In the genomic region with DNA sequence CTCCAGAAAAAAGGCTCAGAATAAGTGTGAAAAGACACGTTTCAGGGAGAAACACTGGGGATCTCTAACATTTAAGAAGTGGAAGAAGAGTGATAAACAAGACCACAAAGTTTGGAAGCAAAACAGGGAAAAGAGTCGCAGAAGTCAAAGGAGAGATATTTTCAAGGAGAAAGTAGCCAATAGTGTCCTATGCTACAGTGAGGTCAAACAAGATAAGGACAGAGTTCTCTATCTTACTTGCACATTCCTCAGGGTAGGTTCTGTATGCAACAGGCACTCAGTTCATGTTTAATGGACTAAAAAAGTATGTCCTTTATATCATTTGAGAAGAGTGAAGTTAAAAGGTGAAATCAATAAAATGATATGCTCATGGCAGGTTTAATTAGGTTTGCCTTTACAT, we compare ENCODE assay signal across 30 cellular contexts.
"Had no signal": no experiment of that assay in that cellular context is flagged by ENCODE, and none has a peak within 500 bp of the region (broad histone marks: within the 10 kb centered on the region; RNA-seq: fewer than 3 reads in every experiment).

No MANE protein-coding gene starts in this region.

- H3K27ac Mint-ChIP-seq: mesothelial cell of epicardium; naive B cell; natural killer cell; nephron progenitor cell; neural progenitor cell; stimulated activated memory B cell treated with anti-CD40 and anti-IgM and Interleukin-4, amounts not matched to agents 10 μg/mL and 1 μg/mL and 100 μg/mL, for 72 hours; stimulated activated naive CD8-positive, alpha-beta T cell treated with anti-CD3 and anti-CD28 coated beads, Interleukin-15, amount 100 ng/mL, for 72 hours; type B pancreatic cell had no signal

- H3K4me1 ChIP-seq: left ventricle myocardium inferior, prostate gland, sigmoid colon, spleen, tibial nerve, uterus had no signal

- H3K27ac ChIP-seq: hepatocyte, left ventricle myocardium inferior, neural progenitor cell, neutrophil, pancreas, prostate gland, sigmoid colon, spleen, tibial nerve, uterus had no signal

- H3K9me3 Mint-ChIP-seq: natural killer cell; neural progenitor cell; stimulated activated memory B cell treated with anti-CD40 and anti-IgM and Interleukin-4, amounts not matched to agents 10 μg/mL and 1 μg/mL and 100 μg/mL, for 72 hours; type B pancreatic cell had no signal

- H3K9me3 ChIP-seq: left ventricle myocardium inferior, neutrophil, pancreas, prostate gland, sigmoid colon, spleen, tibial nerve, uterus had no signal

- H3K36me3 Mint-ChIP-seq: mesothelial cell of epicardium; natural killer cell; neural progenitor cell; stimulated activated memory B cell treated with anti-CD40 and anti-IgM and Interleukin-4, amounts not matched to agents 10 μg/mL and 1 μg/mL and 100 μg/mL, for 72 hours; type B pancreatic cell had no signal

- DNase-seq: islet precursor cell; left ventricle myocardium inferior; mesendoderm; naive B cell; natural killer cell; nephron progenitor cell; occipital lobe; pancreas; posterior cingulate gyrus; retina; right cardiac atrium; sigmoid colon; small intestine; spleen; stimulated activated CD4-positive, alpha-beta T cell treated with anti-CD3 and anti-CD28 coated beads, Interleukin-2, amount 100 ng/mL, for 48 hours; stimulated activated CD4-positive, alpha-beta T cell treated with anti-CD3 and anti-CD28 coated beads, Interleukin-4, amount 100 ng/mL, for 4 hours; stimulated activated CD8-positive, alpha-beta memory T cell treated with anti-CD3 and anti-CD28 coated beads, Interleukin-4, amount 100 ng/mL, for 48 hours; stimulated activated naive CD4-positive, alpha-beta T cell treated with Interleukin-2 at 50 U/mL for 16 hours; stimulated activated naive CD8-positive, alpha-beta T cell treated with anti-CD3 and anti-CD28 coated beads, Interleukin-15, amount 100 ng/mL, for 72 hours; substantia nigra; uterus had no signal

- H3K4me1 Mint-ChIP-seq: naive B cell; natural killer cell; nephron progenitor cell; neural progenitor cell; stimulated activated memory B cell treated with anti-CD40 and anti-IgM and Interleukin-4, amounts not matched to agents 10 μg/mL and 1 μg/mL and 100 μg/mL, for 72 hours; stimulated activated naive CD8-positive, alpha-beta T cell treated with anti-CD3 and anti-CD28 coated beads, Interleukin-15, amount 100 ng/mL, for 72 hours had no signal

- H2AFZ ChIP-seq: hepatocyte, neural progenitor cell had no signal

- ATAC-seq: natural killer cell; pancreas; right cardiac atrium; stimulated activated memory B cell treated with anti-CD40 and anti-IgM and Interleukin-4, amounts not matched to agents 10 μg/mL and 1 μg/mL and 100 μg/mL, for 72 hours; stimulated activated naive CD8-positive, alpha-beta T cell treated with anti-CD3 and anti-CD28 coated beads, Interleukin-15, amount 100 ng/mL, for 72 hours had no signal

- H3K9ac ChIP-seq: neural progenitor cell had no signal

- H3K4me3 Mint-ChIP-seq: mesothelial cell of epicardium; naive B cell; natural killer cell; nephron progenitor cell; neural progenitor cell; stimulated activated memory B cell treated with anti-CD40 and anti-IgM and Interleukin-4, amounts not matched to agents 10 μg/mL and 1 μg/mL and 100 μg/mL, for 72 hours; stimulated activated naive CD8-positive, alpha-beta T cell treated with anti-CD3 and anti-CD28 coated beads, Interleukin-15, amount 100 ng/mL, for 72 hours; type B pancreatic cell had no signal

- H3K4me3 ChIP-seq: hepatocyte, left ventricle myocardium inferior, lung, neural progenitor cell, pancreas, prostate gland, sigmoid colon, spleen, tibial nerve, uterus had no signal

- H3K27me3 ChIP-seq: hepatocyte, neural progenitor cell, neutrophil, pancreas, sigmoid colon, spleen, tibial nerve, uterus had no signal

- H3K27me3 Mint-ChIP-seq: stimulated activated memory B cell treated with anti-CD40 and anti-IgM and Interleukin-4, amounts not matched to agents 10 μg/mL and 1 μg/mL and 100 μg/mL, for 72 hours had no signal

- H3K36me3 ChIP-seq: left ventricle myocardium inferior, neural progenitor cell, neutrophil, pancreas, prostate gland, sigmoid colon, spleen, tibial nerve, uterus had no signal

- H3K4me2 ChIP-seq: hepatocyte, neural progenitor cell had no signal
